ENCODE assay signal across 8 cellular contexts in the genomic region with DNA sequence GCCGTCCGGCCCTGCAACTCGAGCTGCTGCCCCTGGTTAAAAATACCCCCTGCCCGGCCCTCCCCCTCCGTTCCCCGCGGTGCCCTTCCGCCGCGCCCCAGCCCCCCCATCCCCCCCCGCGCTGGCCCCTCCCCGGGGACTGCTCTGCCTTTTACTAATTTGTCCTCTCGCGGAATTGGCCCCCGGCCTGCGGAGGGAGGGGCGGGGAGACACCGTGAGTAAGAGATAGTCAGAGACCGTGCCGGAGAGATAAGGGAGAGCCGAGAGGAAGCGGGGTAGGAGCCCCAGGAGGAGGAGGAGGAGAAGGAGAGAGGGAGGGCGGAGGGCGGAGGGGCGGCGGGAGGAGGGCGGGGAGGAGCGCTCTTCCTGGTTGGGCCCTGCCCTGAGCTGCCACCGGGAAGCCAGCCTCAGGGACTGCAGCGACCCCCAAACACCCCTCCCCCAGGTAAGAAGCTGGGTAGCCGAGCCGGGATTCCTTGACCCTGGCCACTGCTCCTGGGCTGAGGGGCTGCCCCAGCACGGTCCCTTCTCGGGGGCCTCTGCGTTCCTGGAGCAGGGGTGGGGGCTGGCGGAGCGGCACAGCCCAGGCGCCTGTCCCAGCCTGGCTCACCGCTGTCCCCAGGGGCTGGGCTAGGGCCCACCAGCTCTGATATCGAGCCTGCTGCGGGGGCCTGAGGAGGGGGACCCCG. TPM values are rescaled to one million over a fixed set of nuclear protein-coding genes. Genes with fewer than 3 reads are reported as not detected.
DNase-seq lines count a peak whose midpoint lies in the region; ATAC-seq and TF ChIP-seq lines count a peak whose summit lies in the region.

A gene (plus strand): TSS at position 360 of the 689 bp plus-strand sequence. CDS start 774 bp downstream, outside the sequence.

- ATAC-seq in HG02870 (IDR thresholded peaks at IDR 0.05; ENCODE audit: unreplicated experiment) (peak; percentile 35), HG03469 (IDR thresholded peaks at IDR 0.05; ENCODE audit: unreplicated experiment) (no peak)

- H3K4me3 ChIP-seq in kidney epithelial cell (ENCODE audit: low read depth, low read length), result peak within 1 kb of the TSS; percentile 75

- 0 out of 2 replicates have a peak, but pooled peaks have one; percentile 7 for TF ChIP-seq CTCF in GM12874 (IDR thresholded peaks at IDR 0.05; ENCODE audit: insufficient read depth, low read depth, low read length)
- TF ChIP-seq CTCF in kidney epithelial cell (IDR thresholded peaks at IDR 0.05; ENCODE audit: insufficient read depth, low read length, poor library complexity, severe bottlenecking), result no peak

- DNase-seq in NCI-H2227 treated with DMSO at 0.1 percent for 48 hours (lab: John Stamatoyannopoulos, UW) (peak; percentile 67), cerebellar cortex (ENCODE audit: low spot score) (peak; percentile 55), kidney epithelial cell (ENCODE audit: low read depth) (peak; percentile 61)
- peak; percentile 70 for DNase-seq in activated CD4-positive, CD25-positive, alpha-beta regulatory T cell treated with anti-CD3 and anti-CD28 coated beads, Interleukin-2, amount 50 U/mL, for 72 hours
- peak; percentile 90 for DNase-seq in stimulated activated CD4-positive, alpha-beta T cell treated with anti-CD3 and anti-CD28 coated beads, Interleukin-15, amount 100 ng/mL, for 24 hours

- H3K27me3 ChIP-seq in kidney epithelial cell (ENCODE audit: control insufficient read depth, insufficient read depth, low read length), result no peaks in the 10 kb centered on the region

- H3K36me3 ChIP-seq in kidney epithelial cell (ENCODE audit: control insufficient read depth, insufficient read depth, low read length), result peaks cover under 1% of the 10 kb centered on the region

RNA-seq across cellular contexts. Expression of the gene that starts here (rescaled TPM):
- total RNA-seq in kidney epithelial cell, result 397 and 531 TPM in 2 replicates
